In the genomic region with DNA sequence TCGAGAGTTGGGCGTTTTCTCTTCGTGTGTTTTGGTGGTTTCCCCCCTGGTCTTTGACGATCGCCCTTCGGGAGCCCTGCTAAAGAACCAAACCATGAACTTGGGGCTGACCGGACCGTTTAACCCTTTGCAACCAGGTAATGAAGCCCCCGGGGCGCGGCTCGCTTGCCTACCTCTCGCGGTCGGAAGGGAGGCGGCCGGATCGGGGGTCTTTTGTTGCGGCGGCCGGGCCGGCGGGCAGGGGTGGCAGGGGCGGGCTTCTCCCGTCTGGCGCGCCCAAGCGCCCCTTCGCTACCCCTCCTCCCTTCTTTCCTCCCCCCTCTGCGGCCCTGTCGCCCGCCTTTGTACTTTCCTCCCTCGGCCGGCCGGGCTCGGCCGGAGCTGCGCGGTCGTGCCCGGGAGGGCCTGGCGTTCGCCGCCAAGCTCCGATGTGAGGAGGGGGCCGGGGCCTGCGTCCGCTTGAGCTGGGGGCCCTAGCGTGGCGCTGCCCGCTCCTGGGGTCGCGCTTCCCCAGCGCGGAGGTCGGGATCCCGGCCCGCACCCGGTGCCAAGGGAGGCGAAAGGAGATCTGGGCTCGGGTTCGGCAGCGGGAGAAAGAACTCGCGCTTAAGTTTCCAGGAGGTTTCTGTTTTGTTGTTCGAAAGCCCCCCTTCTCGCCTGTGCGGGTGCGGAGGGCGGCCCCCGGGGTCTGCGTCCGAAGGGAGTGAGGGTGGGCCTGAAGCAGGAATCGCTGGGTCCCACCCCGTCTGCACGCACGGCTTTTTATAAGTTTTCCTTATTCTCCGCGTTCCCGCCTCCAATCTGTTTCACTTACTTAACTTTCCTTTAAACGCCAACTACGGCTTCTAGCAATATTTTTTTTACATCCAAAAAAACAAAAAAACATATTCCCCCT, we compare ENCODE assay signal across 8 cellular contexts.
DNase-seq lines count a peak whose midpoint lies in the region; ATAC-seq and TF ChIP-seq lines count a peak whose summit lies in the region.

No MANE protein-coding gene starts in this region.

- no peak for TF ChIP-seq CTCF in AG09309 (IDR thresholded peaks at IDR 0.05; ENCODE audit: control insufficient read depth, insufficient read depth, low read depth, low read length, missing control alignments)
- no peak for TF ChIP-seq CTCF in SU-DHL-6 (IDR thresholded peaks at IDR 0.05; ENCODE audit: insufficient read depth, low read length, poor library complexity, severe bottlenecking)
- TF ChIP-seq CTCF in fibroblast of lung (conservative IDR thresholded peaks at IDR 0.05 in 1 of 2, IDR thresholded peaks at IDR 0.05 in 1 of 2; ENCODE audit: low read depth in 1 of 2, low read length in 2 of 2) = no peak
- TF ChIP-seq CTCF in osteocyte (IDR thresholded peaks at IDR 0.05) = no peak

- H3F3A ChIP-seq in SU-DHL-6 (ENCODE audit: insufficient read depth) = 0 out of 2 replicates have a peak, but pooled peaks cover 8% of the 10 kb centered on the region

- 0 out of 2 replicates have a peak, but pooled peaks cover 6% of the 10 kb centered on the region for H4K20me1 ChIP-seq in SU-DHL-6 (ENCODE audit: low read depth, low read length)
- no peaks in the 10 kb centered on the region for H4K20me1 ChIP-seq in fibroblast of lung (ENCODE audit: control insufficient read depth, extremely low read depth, insufficient read depth, low read length)

- H3K79me2 ChIP-seq in SU-DHL-6 (ENCODE audit: insufficient read depth, low read length) = no peaks in the 10 kb centered on the region
- H3K79me2 ChIP-seq in fibroblast of lung (ENCODE audit: control insufficient read depth, insufficient read depth, low read length) = peaks cover 4% of the 10 kb centered on the region

- H3K27me3 ChIP-seq in SU-DHL-6 (ENCODE audit: low read length) = no peaks in the 10 kb centered on the region
- no peaks in the 10 kb centered on the region for H3K27me3 ChIP-seq in fibroblast of lung (ENCODE audit: control insufficient read depth, insufficient read depth, low read length)

- H3K4me2 ChIP-seq in SU-DHL-6 (ENCODE audit: low read depth, low read length, poor library complexity, severe bottlenecking) = peak overlapping the region; percentile 86
- peak overlapping the region; percentile 71 for H3K4me2 ChIP-seq in fibroblast of lung (ENCODE audit: extremely low read depth, insufficient read depth, low read length)

- no peak overlapping the region for H3K27ac ChIP-seq in SU-DHL-6 (ENCODE audit: low read depth, low read length)
- peak overlapping the region; percentile 74 for H3K27ac ChIP-seq in fibroblast of lung (ENCODE audit: insufficient read depth, low read length)

- H3K36me3 ChIP-seq in SU-DHL-6 (ENCODE audit: low read length) (no peaks in the 10 kb centered on the region), fibroblast of lung (ENCODE audit: control insufficient read depth, insufficient read depth, low read length) (no peaks in the 10 kb centered on the region)

- no peaks in the 10 kb centered on the region for H3K9me3 Mint-ChIP-seq in osteocyte (ENCODE audit: unreplicated experiment)

- no peaks in the 10 kb centered on the region for H3K36me3 Mint-ChIP-seq in osteocyte (ENCODE audit: unreplicated experiment)

- H3K9me3 ChIP-seq in SU-DHL-6 (ENCODE audit: insufficient read depth, low read length) = no peaks in the 10 kb centered on the region
- no peaks in the 10 kb centered on the region for H3K9me3 ChIP-seq in fibroblast of lung (ENCODE audit: control insufficient read depth, insufficient read depth, low read depth, low read length)

- H3K4me1 Mint-ChIP-seq in osteocyte (ENCODE audit: unreplicated experiment) = peaks cover 33% of the 10 kb centered on the region

- no peaks in the 10 kb centered on the region for H3K9me2 ChIP-seq in SU-DHL-6 (replicated peaks; ENCODE audit: insufficient read depth, low read length)

- peak overlapping the region; percentile 70 for H2AFZ ChIP-seq in SU-DHL-6 (ENCODE audit: low read depth, low read length, severe bottlenecking)
- H2AFZ ChIP-seq in fibroblast of lung (ENCODE audit: low read length) = peak overlapping the region; percentile 65

- H3K27me3 Mint-ChIP-seq in osteocyte (ENCODE audit: unreplicated experiment) = no peaks in the 10 kb centered on the region

- no peaks in the 10 kb centered on the region for H3K4me1 ChIP-seq in fibroblast of lung (ENCODE audit: control insufficient read depth, extremely low read depth, insufficient read depth, low read length)

- H3K4me3 ChIP-seq in AG09309 (ENCODE audit: control insufficient read depth, low read depth, low read length) = peak overlapping the region; percentile 72
- peak overlapping the region; percentile 69 for H3K4me3 ChIP-seq in SU-DHL-6 (ENCODE audit: insufficient read depth, low read length, poor library complexity, severe bottlenecking)
- H3K4me3 ChIP-seq in fibroblast of lung (replicated peaks in 1 of 4; ENCODE audit: control extremely low read depth in 1 of 4, insufficient read depth in 1 of 4, low read depth in 3 of 4, low read length in 4 of 4) = peak overlapping the region; percentile 81 to 89 (median 87)

- H3K9ac ChIP-seq in SU-DHL-6 (ENCODE audit: low read length) (peak overlapping the region; percentile 66), fibroblast of lung (ENCODE audit: insufficient read depth, low read length) (peak overlapping the region; percentile 75)

- peak overlapping the region; percentile 95 for H3K27ac Mint-ChIP-seq in osteocyte (ENCODE audit: unreplicated experiment)

- H3K4me3 Mint-ChIP-seq in osteocyte (ENCODE audit: unreplicated experiment) = peak overlapping the region; percentile 92

- DNase-seq in AG09309 (ENCODE audit: low read depth) (no peak), fibroblast of lung (ENCODE audit: low read depth in 2 of 2) (peak; percentile 23 to 43), osteocyte (ENCODE audit: extremely low spot score, unreplicated experiment) (peak; percentile 85), SW 1271 (lab: John Stamatoyannopoulos, UW) (no peak), HUDEP-2 (lab: John Stamatoyannopoulos, UW; ENCODE audit: unreplicated experiment in 76 of 76) (no peak)

- peak; percentile 19 for ATAC-seq in GM18909 (IDR thresholded peaks at IDR 0.05; ENCODE audit: poor library complexity, unreplicated experiment)
- no peak for ATAC-seq in HG03520 (IDR thresholded peaks at IDR 0.05; ENCODE audit: unreplicated experiment)

Comparison
In these comparisons a context has a peak if more than half of its experiments do, and no peak if none do; other contexts are left out.
1. DNase-seq: peak in fibroblast of lung (2 of 2) and osteocyte (single experiment); none in AG09309 (single experiment), SW 1271 (0 of 2) and HUDEP-2 (0 of 76).
2. Peak in every context shown above with its lines, with median percentiles within 50 percentile points of each other: H3K4me3 ChIP-seq.